Comparison of ENCODE assay signal across 9 cellular contexts in genomic region chr19:50465986-50466771, GRCh38. TPM values are rescaled to one million over a fixed set of nuclear protein-coding genes. Genes with fewer than 3 reads are reported as not detected.
A peak's percentile ranks its signal among the peaks of the same experiment; 100 is the strongest.
DNase-seq lines count a peak whose midpoint lies in the region; TF ChIP-seq lines count a peak whose summit lies in the region.
"Had no signal": no experiment of that assay in that cellular context is flagged by ENCODE, and none has a peak within 500 bp of the region (broad histone marks: within the 10 kb centered on the region; RNA-seq: fewer than 3 reads in every experiment).

No MANE protein-coding gene starts in this region.

- peaks cover 11% of the 10 kb centered on the region for H3K4me1 Mint-ChIP-seq in type B pancreatic cell (ENCODE audit: unreplicated experiment)

- no peak overlapping the region for H3K4me3 Mint-ChIP-seq in type B pancreatic cell

- peak; percentile 77 for TF ChIP-seq CTCF in type B pancreatic cell (conservative IDR thresholded peaks at IDR 0.05)

- H3K36me3 Mint-ChIP-seq in type B pancreatic cell, result no peaks in the 10 kb centered on the region

- DNase-seq in NCI-H82 (lab: John Stamatoyannopoulos, UW) (peak; percentile 21), NCI-H82 treated with DMSO at 0.1 percent for 48 hours (lab: John Stamatoyannopoulos, UW; ENCODE audit: unreplicated experiment) (no peak), RPMI7951 (ENCODE audit: low read depth) (peak; percentile 37), hepatic stellate cell (ENCODE audit: low spot score) (peak; percentile 67), type B pancreatic cell (ENCODE audit: extremely low spot score, unreplicated experiment) (no peak), RKO (ENCODE audit: low spot score) (no peak), Ammon's horn (ENCODE audit: low spot score) (no peak), dedifferentiated amniotic fluid mesenchymal stem cell (ENCODE audit: extremely low spot score) (no peak)
- DNase-seq: activated T-cell treated with anti-CD3 and anti-CD28 coated beads for 4 hours had no signal

- H3K27me3 Mint-ChIP-seq in type B pancreatic cell, result no peaks in the 10 kb centered on the region

- H3K27ac Mint-ChIP-seq in type B pancreatic cell, result no peak overlapping the region

- H3K9me3 Mint-ChIP-seq in type B pancreatic cell, result no peaks in the 10 kb centered on the region

RNA-seq across cellular contexts. Expression of gene EMC10, which starts 10.1 kb away (rescaled TPM):
- total RNA-seq in RPMI7951 (2014; rRNA removed; shearing (Covaris generic)), result 36.9 and 75.3 TPM in 2 replicates
- total RNA-seq in type B pancreatic cell (ENCODE audit: low replicate concordance), result 137 and 152 TPM in 2 replicates

RNA-seq across cellular contexts. Expression of gene GARIN5A, which starts 10.5 kb away (rescaled TPM):
- total RNA-seq in RPMI7951 (2014; rRNA removed; shearing (Covaris generic)), result 1.3 TPM in 1 of 2 replicates, not detected in the other
- total RNA-seq in type B pancreatic cell (ENCODE audit: low replicate concordance), result 1.9 and 5.2 TPM in 2 replicates

RNA-seq across cellular contexts. Expression of gene MYBPC2, which starts 33.5 kb away (rescaled TPM):
- total RNA-seq in RPMI7951 (2014; rRNA removed; shearing (Covaris generic)), result 0.10 TPM in 1 of 2 replicates, not detected in the other
- 0.12 TPM in 1 of 2 replicates, not detected in the other for total RNA-seq in type B pancreatic cell (ENCODE audit: low replicate concordance)

RNA-seq across cellular contexts. Expression of gene JOSD2, which starts 44.8 kb away (rescaled TPM):
- total RNA-seq in RPMI7951 (2014; rRNA removed; shearing (Covaris generic)), result 39.0 and 53.5 TPM in 2 replicates
- total RNA-seq in type B pancreatic cell (ENCODE audit: low replicate concordance), result 16.2 and 23.2 TPM in 2 replicates

RNA-seq across cellular contexts. Expression of gene SPIB, which starts 47.4 kb away (rescaled TPM):
- total RNA-seq in RPMI7951 (2014; rRNA removed; shearing (Covaris generic)), result not detected in 2 replicates
- 2.6 and 3.0 TPM in 2 replicates for total RNA-seq in type B pancreatic cell (ENCODE audit: low replicate concordance)

Comparison
In these comparisons a context has a peak if more than half of its experiments do, and no peak if none do; other contexts are left out.
1. DNase-seq: peak in NCI-H82 (single experiment), RPMI7951 (single experiment) and hepatic stellate cell (single experiment); none in NCI-H82 treated with DMSO at 0.1 percent for 48 hours (single experiment), type B pancreatic cell (single experiment), RKO (single experiment), Ammon's horn (single experiment) and dedifferentiated amniotic fluid mesenchymal stem cell (single experiment).